ENCODE assay signal across 29 cellular contexts in genomic region chr1:204126367-204126766, GRCh38. TPM values are rescaled to one million over a fixed set of nuclear protein-coding genes. Genes with fewer than 3 reads are reported as not detected.
DNase-seq lines count a peak whose midpoint lies in the region; ATAC-seq, FAIRE-seq and TF ChIP-seq lines count a peak whose summit lies in the region.
"Had no signal": no experiment of that assay in that cellular context is flagged by ENCODE, and none has a peak within 500 bp of the region (broad histone marks: within the 10 kb centered on the region; RNA-seq: fewer than 3 reads in every experiment).

No MANE protein-coding gene starts in this region.

- H3K14ac ChIP-seq in H1 (ENCODE audit: insufficient read length): no peak overlapping the region

- no peak overlapping the region for H3K23ac ChIP-seq in H1 (ENCODE audit: insufficient read length)

- H2BK20ac ChIP-seq in H1 (ENCODE audit: low read length): no peak overlapping the region

- no peak for TF ChIP-seq POLR2A in H1 (IDR thresholded peaks at IDR 0.05; ENCODE audit: control extremely low read depth in 1 of 2, low read depth in 2 of 2, low read length in 2 of 2)

- H2BK5ac ChIP-seq in H1 (ENCODE audit: low read depth, low read length): peak overlapping the region; percentile 41; the same call in 1 of the 2 replicates

- H3K9me2 ChIP-seq in PC-3 (replicated peaks; ENCODE audit: low read length): no peaks in the 10 kb centered on the region

- no peak overlapping the region for H2BK15ac ChIP-seq in H1 (ENCODE audit: low read length)

- H2AK5ac ChIP-seq in H1 (ENCODE audit: low read depth, low read length): no peak overlapping the region

- H4K5ac ChIP-seq in H1 (ENCODE audit: insufficient read length, low read depth, low read length): no peak overlapping the region

- TF ChIP-seq RAD21 in H1 (IDR thresholded peaks at IDR 0.05 in 1 of 2, conservative IDR thresholded peaks at IDR 0.05 in 1 of 2; ENCODE audit: low read depth in 2 of 2, low read length in 2 of 2): no peak

- POLR2A ChIA-PET in H1 (lab: Charles Lee; ENCODE audit: partially characterized antibody) (interaction anchor here (1.1 to 13.3 kb wide), 5 partner anchors 10 to 259 kb away, joined by 4 to 174 read pairs (median 4); partner anchors contain the start of gene SNRPE), PC-3 (lab: Charles Lee; ENCODE audit: unreplicated experiment) (no interaction called here)

- H3K9me3 ChIP-seq in cardiac muscle cell (ENCODE audit: low read depth) (no peaks in the 10 kb centered on the region), H1 (ENCODE audit: insufficient read depth in 2 of 2, low read depth in 1 of 2, low read length in 1 of 2) (no peaks in the 10 kb centered on the region), osteoblast (ENCODE audit: low read depth, low read length) (no peaks in the 10 kb centered on the region), upper lobe of right lung (no peaks in the 10 kb centered on the region), PC-3 (ENCODE audit: low read length) (no peaks in the 10 kb centered on the region)

- peaks cover 4% of the 10 kb centered on the region for H3K36me3 ChIP-seq in cardiac muscle cell
- H3K36me3 ChIP-seq in H1 (ENCODE audit: control insufficient read depth in 2 of 4, insufficient read depth in 4 of 4, low read length in 3 of 4): peaks cover 8 to 49% (median 44%) of the 10 kb centered on the region in 4 experiments
- peaks cover 3% of the 10 kb centered on the region for H3K36me3 ChIP-seq in osteoblast (ENCODE audit: insufficient read depth, low read length)
- H3K36me3 ChIP-seq in upper lobe of right lung: peaks cover 57% of the 10 kb centered on the region
- H3K36me3 ChIP-seq in PC-3 (ENCODE audit: low read depth, low read length): peaks cover 41% of the 10 kb centered on the region

- no peak overlapping the region for H4K91ac ChIP-seq in H1 (replicated peaks; ENCODE audit: insufficient read length, low read length)

- 83% methylated on average over 7 of the region's 7 CpGs; no CpG with 5 or more reads in 1 of the 2 experiments for WGBS in H1 (ENCODE audit: extremely low coverage in 1 of 2, insufficient coverage in 1 of 2, insufficient read length in 1 of 2, insufficient replicate concordance in 2 of 2, low coverage in 1 of 2, low lambda C conversion rate in 2 of 2, missing lambda C conversion rate in 1 of 2), 2 experiments

- ATAC-seq in left ventricle myocardium superior: no peak
- ATAC-seq in upper lobe of right lung: no peak
- ATAC-seq in GM21515 (IDR thresholded peaks at IDR 0.05; ENCODE audit: unreplicated experiment): no peak
- ATAC-seq in GM21717 (IDR thresholded peaks at IDR 0.05; ENCODE audit: unreplicated experiment): no peak
- no peak for ATAC-seq in PC-3
- ATAC-seq: activated naive CD8-positive, alpha-beta T cell treated with anti-CD3 and anti-CD28 coated beads, Interleukin-2, amount 50 U/mL, for 24 hours; esophagus mucosa; left lobe of liver; natural killer cell had no signal

- CTCF ChIA-PET in H1 (lab: Charles Lee; ENCODE audit: partially characterized antibody): interaction anchor here (1.3 to 11.3 kb wide), 7 partner anchors 12 to 257 kb away, joined by 3 to 261 read pairs (median 99); partner anchors contain the start of genes ETNK2 and SOX13
- CTCF ChIA-PET in PC-3 (lab: Charles Lee): interaction anchor here (0.5 kb wide), 1 partner anchor 27 kb away, joined by 6 read pairs; no protein-coding TSS in a partner anchor

- H2BK120ac ChIP-seq in H1 (replicated peaks; ENCODE audit: low read depth, low read length): no peak overlapping the region

- H2AFZ ChIP-seq in H1 (ENCODE audit: low read length) (no peak overlapping the region), osteoblast (ENCODE audit: low read length) (no peak overlapping the region), PC-3 (ENCODE audit: low read length) (no peak overlapping the region)
- H2AFZ ChIP-seq: hepatocyte had no signal

- no peaks in the 10 kb centered on the region for H3K23me2 ChIP-seq in H1 (ENCODE audit: low read depth, low read length)

- no peak overlapping the region for H4K8ac ChIP-seq in H1 (ENCODE audit: extremely low read depth, insufficient read depth, low read length)

- H2BK12ac ChIP-seq in H1 (ENCODE audit: low read depth, low read length): no peak overlapping the region

- H3K27ac ChIP-seq in cardiac muscle cell (peak overlapping the region; percentile 87), H1 (ENCODE audit: low read depth, low read length) (no peak overlapping the region), osteoblast (ENCODE audit: low read depth, low read length) (no peak overlapping the region), upper lobe of right lung (peak overlapping the region; percentile 51), PC-3 (ENCODE audit: low read length) (no peak overlapping the region)

- H3K18ac ChIP-seq in H1 (ENCODE audit: extremely low read depth, low read length): no peak overlapping the region

- H3K4me3 ChIP-seq in cardiac muscle cell: no peak overlapping the region
- H3K4me3 ChIP-seq in H1 (ENCODE audit: extremely low read depth in 1 of 4, insufficient read depth in 2 of 4, low read depth in 3 of 4, low read length in 4 of 4): no peak overlapping the region
- H3K4me3 ChIP-seq in osteoblast (ENCODE audit: insufficient read depth, low read length): no peak overlapping the region
- no peak overlapping the region for H3K4me3 ChIP-seq in upper lobe of right lung
- no peak overlapping the region for H3K4me3 ChIP-seq in PC-3 (ENCODE audit: low read length)
- H3K4me3 ChIP-seq: hepatocyte had no signal

- no peaks in the 10 kb centered on the region for H3F3A ChIP-seq in PC-3 (ENCODE audit: low read length, unreplicated experiment)

- peaks cover 4% of the 10 kb centered on the region; the same call in 1 of the 2 replicates for H3K79me1 ChIP-seq in H1 (ENCODE audit: low read depth, low read length)

- intact Hi-C loops in left ventricle myocardium superior (cut with micrococcal nuclease) (loop anchor here (5.0 kb wide), 1 partner anchor 264 kb away; the partner anchor contains the start of gene SNRPE), upper lobe of right lung (cut with DNase I) (loop anchor here (5.0 kb wide), 1 partner anchor 49 kb away; no protein-coding TSS in a partner anchor), PC-3 (cut with micrococcal nuclease) (no loop called here)

- no peak for FAIRE-seq in H1 (lab: Jason Lieb, UNC)
- FAIRE-seq: GM18507 had no signal

- H3K27me3 ChIP-seq in cardiac muscle cell: no peaks in the 10 kb centered on the region
- no peaks in the 10 kb centered on the region for H3K27me3 ChIP-seq in H1 (replicated peaks in 1 of 4; ENCODE audit: control insufficient read depth in 3 of 4, extremely low read depth in 1 of 4, insufficient read depth in 3 of 4, low read length in 3 of 4)
- H3K27me3 ChIP-seq in osteoblast (ENCODE audit: insufficient read depth, low read length): no peaks in the 10 kb centered on the region
- H3K27me3 ChIP-seq in upper lobe of right lung: no peaks in the 10 kb centered on the region
- no peaks in the 10 kb centered on the region for H3K27me3 ChIP-seq in PC-3 (ENCODE audit: low read length)
- H3K27me3 ChIP-seq: hepatocyte had no signal

- H3K4me1 ChIP-seq in cardiac muscle cell (ENCODE audit: low read depth) (peaks cover 11% of the 10 kb centered on the region), H1 (replicated peaks in 1 of 4; ENCODE audit: control insufficient read depth in 3 of 4, insufficient read depth in 4 of 4, low read length in 3 of 4) (peaks cover 4 to 28% (median 8%) of the 10 kb centered on the region in 4 experiments), osteoblast (ENCODE audit: insufficient read depth, low read length) (peaks cover 29% of the 10 kb centered on the region), upper lobe of right lung (peaks cover 13% of the 10 kb centered on the region), PC-3 (ENCODE audit: insufficient read depth, low read length) (peaks cover 49% of the 10 kb centered on the region)

- no peak overlapping the region for H3K4ac ChIP-seq in H1 (replicated peaks; ENCODE audit: insufficient read length, low read depth, low read length)

- no TSS peak for BruUV-seq in PC-3 (replicated peaks; lab: Mats Ljungman, UMichigan)

- no peak overlapping the region for H3K56ac ChIP-seq in H1 (replicated peaks; ENCODE audit: insufficient read length, low read depth, low read length)

- H3K9ac ChIP-seq in H1 (replicated peaks in 1 of 4; ENCODE audit: extremely low read depth in 1 of 4, low read depth in 3 of 4, low read length in 3 of 4) (no peak overlapping the region), PC-3 (ENCODE audit: low read length) (no peak overlapping the region)

- TF ChIP-seq CTCF in cardiac muscle cell (IDR thresholded peaks at IDR 0.05; ENCODE audit: low read depth, low read length): no peak
- TF ChIP-seq CTCF in H1 (IDR thresholded peaks at IDR 0.05; ENCODE audit: control extremely low read depth in 1 of 3, insufficient read depth in 1 of 3, low read depth in 1 of 3, low read length in 3 of 3): no peak
- TF ChIP-seq CTCF in osteoblast (IDR thresholded peaks at IDR 0.05; ENCODE audit: extremely low read depth, low read depth, low read length): no peak
- TF ChIP-seq CTCF in upper lobe of right lung (IDR thresholded peaks at IDR 0.05): no peak
- TF ChIP-seq CTCF in PC-3 (conservative IDR thresholded peaks at IDR 0.05; ENCODE audit: low read depth, low read length): no peak

- H3K79me2 ChIP-seq in H1 (ENCODE audit: control insufficient read depth in 1 of 2, insufficient read depth in 2 of 2, low read length in 2 of 2) (0 out of 4 replicates have a peak, but pooled peaks cover 0 to 5% of the 10 kb centered on the region in 2 experiments), osteoblast (ENCODE audit: insufficient read depth, low read length) (no peaks in the 10 kb centered on the region), PC-3 (ENCODE audit: low read length) (no peaks in the 10 kb centered on the region)
- H3K79me2 ChIP-seq: hepatocyte had no signal

- no peak overlapping the region for H3K4me2 ChIP-seq in H1 (ENCODE audit: insufficient read depth in 1 of 2, low read depth in 2 of 2, low read length in 2 of 2)
- H3K4me2 ChIP-seq in osteoblast (ENCODE audit: insufficient read depth, low read length): no peak overlapping the region
- no peak overlapping the region for H3K4me2 ChIP-seq in PC-3 (ENCODE audit: low read length)
- H3K4me2 ChIP-seq: hepatocyte had no signal

- H4K20me1 ChIP-seq in H1 (replicated peaks in 1 of 2; ENCODE audit: control insufficient read depth in 1 of 2, insufficient read depth in 2 of 2, low read length in 2 of 2) (peaks cover 8 to 19% of the 10 kb centered on the region in 2 experiments), osteoblast (ENCODE audit: insufficient read depth, low read length) (no peaks in the 10 kb centered on the region), PC-3 (ENCODE audit: low read length) (no peaks in the 10 kb centered on the region)

- DNase-seq in cardiac muscle cell (ENCODE audit: low read depth in 1 of 2, low spot score in 1 of 2): no peak
- DNase-seq in left ventricle myocardium superior: no peak
- no peak for DNase-seq in H1 (ENCODE audit: low read depth in 1 of 2, low spot score in 2 of 2)
- peak; percentile 59 for DNase-seq in osteoblast (ENCODE audit: insufficient read length, low spot score, missing footprints)
- no peak for DNase-seq in upper lobe of right lung
- no peak for DNase-seq in PC-3
- DNase-seq: activated CD4-positive, alpha-beta T cell treated with anti-CD3 and anti-CD28 coated beads for 1 hour; activated gamma-delta T cell; activated naive CD8-positive, alpha-beta T cell treated with anti-CD3 and anti-CD28 coated beads, Interleukin-2, amount 50 U/mL, for 24 hours; activated T-cell treated with anti-CD3 and anti-CD28 coated beads, Interleukin-2, amount 50 U/mL, for 1 hour; COR-L47; effector memory CD4-positive, alpha-beta T cell; foreskin melanocyte; GDM1; H7; immature natural killer cell; midbrain; natural killer cell; NCI-H1092; NCI-H1930; NCI-H2227 treated with DMSO at 0.1 percent for 48 hours had no signal

- TF ChIP-seq EP300 in H1 (IDR thresholded peaks at IDR 0.05; ENCODE audit: borderline replicate concordance in 1 of 2, low read depth in 2 of 2, low read length in 2 of 2): no peak

RNA-seq across cellular contexts. Expression of gene ETNK2, which starts 25.5 kb away (rescaled TPM):
- 24.7 and 30.4 TPM in 2 replicates for total RNA-seq in cardiac muscle cell
- 18.0 and 29.9 TPM in 2 replicates for polyA plus RNA-seq in cardiac muscle cell
- 3.3 TPM for total RNA-seq in left ventricle myocardium superior
- 20.1 and 23.1 TPM in 2 replicates for total RNA-seq in H1 (2021; fragmentation: NEBNext Ultra II Directional; extraction: Animal tissue kit (Norgen Biotek cat#: 25700))
- 24.5 and 26.7 TPM in 2 replicates for polyA plus RNA-seq in H1 (2011; rRNA removed)
- 22.8 TPM for polyA plus RNA-seq in H1 (2011; cell fraction: cytosol; rRNA removed)
- polyA plus RNA-seq in H1 (2011; cell fraction: nucleus; rRNA removed): 23.2 TPM
- polyA plus RNA-seq in H1 (2012, experiment 1 of 2): 14.3 to 19.9 TPM (median 18.7 TPM) in 4 replicates
- polyA plus RNA-seq in H1 (2012, experiment 2 of 2): 23.9 TPM
- 11.3 TPM for polyA plus RNA-seq in H1 (2013, experiment 1 of 2)
- polyA plus RNA-seq in H1 (2013, experiment 2 of 2): 11.4 TPM
- polyA minus RNA-seq in H1 (2011; rRNA and poly(A)+ RNA removed): 31.5 and 38.8 TPM in 2 replicates
- 11.0 TPM for polyA minus RNA-seq in H1 (2011; cell fraction: cytosol; rRNA and poly(A)+ RNA removed)
- polyA minus RNA-seq in H1 (2011; cell fraction: nucleus; rRNA and poly(A)+ RNA removed): 10.8 TPM
- total RNA-seq in osteoblast: 0.72 and 1.2 TPM in 2 replicates
- total RNA-seq in upper lobe of right lung: 3.6 TPM
- 24.5 and 37.1 TPM in 2 replicates for total RNA-seq in PC-3 (2014; rRNA removed)

RNA-seq across cellular contexts. Expression of gene REN, which starts 39.8 kb away (rescaled TPM):
- total RNA-seq in cardiac muscle cell (0.39 TPM in 1 of 2 replicates, not detected in the other), left ventricle myocardium superior (not detected), osteoblast (not detected in 2 replicates), upper lobe of right lung (0.81 TPM), PC-3 (2014; rRNA removed) (2.7 and 3.1 TPM in 2 replicates)
- polyA plus RNA-seq in cardiac muscle cell (3.5 TPM in 1 of 2 replicates, not detected in the other), H1 (2011; rRNA removed) (0.05 and 0.11 TPM in 2 replicates)
- total RNA-seq in H1 (2021; fragmentation: NEBNext Ultra II Directional; extraction: Animal tissue kit (Norgen Biotek cat#: 25700)): not detected in 2 replicates
- polyA plus RNA-seq in H1 (2011; cell fraction: cytosol; rRNA removed): not detected
- not detected for polyA plus RNA-seq in H1 (2011; cell fraction: nucleus; rRNA removed)
- 0.12 TPM in 1 of 4 replicates, not detected in the others for polyA plus RNA-seq in H1 (2012, experiment 1 of 2)
- polyA plus RNA-seq in H1 (2012, experiment 2 of 2): not detected
- 0.06 TPM for polyA plus RNA-seq in H1 (2013, experiment 1 of 2)
- 0.04 TPM for polyA plus RNA-seq in H1 (2013, experiment 2 of 2)
- 0.38 TPM in 1 of 2 replicates, not detected in the other for polyA minus RNA-seq in H1 (2011; rRNA and poly(A)+ RNA removed)
- polyA minus RNA-seq in H1 (2011; cell fraction: cytosol; rRNA and poly(A)+ RNA removed): not detected
- not detected for polyA minus RNA-seq in H1 (2011; cell fraction: nucleus; rRNA and poly(A)+ RNA removed)
- total RNA-seq: esophagus mucosa, H7, LHCN-M2, natural killer cell, posterior vena cava had no signal
- polyA plus RNA-seq: immature natural killer cell had no signal

RNA-seq across cellular contexts. Expression of gene SOX13, which starts 53.5 kb away (rescaled TPM):
- total RNA-seq in cardiac muscle cell: 33.8 and 39.7 TPM in 2 replicates
- polyA plus RNA-seq in cardiac muscle cell: 34.8 and 45.2 TPM in 2 replicates
- total RNA-seq in left ventricle myocardium superior: 12.7 TPM
- 173 and 180 TPM in 2 replicates for total RNA-seq in H1 (2021; fragmentation: NEBNext Ultra II Directional; extraction: Animal tissue kit (Norgen Biotek cat#: 25700))
- 113 and 169 TPM in 2 replicates for polyA plus RNA-seq in H1 (2011; rRNA removed)
- polyA plus RNA-seq in H1 (2011; cell fraction: cytosol; rRNA removed): 96.2 TPM
- polyA plus RNA-seq in H1 (2011; cell fraction: nucleus; rRNA removed): 219 TPM
- polyA plus RNA-seq in H1 (2012, experiment 1 of 2): 59.8 to 90.9 TPM (median 83.4 TPM) in 4 replicates
- polyA plus RNA-seq in H1 (2012, experiment 2 of 2): 63.6 TPM
- 44.3 TPM for polyA plus RNA-seq in H1 (2013, experiment 1 of 2)
- 44.2 TPM for polyA plus RNA-seq in H1 (2013, experiment 2 of 2)
- polyA minus RNA-seq in H1 (2011; rRNA and poly(A)+ RNA removed): 81.6 and 128 TPM in 2 replicates
- 90.1 TPM for polyA minus RNA-seq in H1 (2011; cell fraction: cytosol; rRNA and poly(A)+ RNA removed)
- polyA minus RNA-seq in H1 (2011; cell fraction: nucleus; rRNA and poly(A)+ RNA removed): 162 TPM
- total RNA-seq in osteoblast: 6.8 and 9.0 TPM in 2 replicates
- 76.3 TPM for total RNA-seq in upper lobe of right lung
- total RNA-seq in PC-3 (2014; rRNA removed): 81.9 and 93.1 TPM in 2 replicates

Comparison
In these comparisons a context has a peak if more than half of its experiments do, and no peak if none do; other contexts are left out.
1. H3K27ac ChIP-seq: peak in cardiac muscle cell (single experiment) and upper lobe of right lung (single experiment); none in H1 (single experiment), osteoblast (single experiment) and PC-3 (single experiment).